26 cellular contexts compared by ENCODE assay signal in genomic region chr17:14803781-14804180, GRCh38.
DNase-seq lines count a peak whose midpoint lies in the region; ATAC-seq, FAIRE-seq and TF ChIP-seq lines count a peak whose summit lies in the region.
"Had no signal": no experiment of that assay in that cellular context is flagged by ENCODE, and none has a peak within 500 bp of the region (broad histone marks: within the 10 kb centered on the region; RNA-seq: fewer than 3 reads in every experiment).

No MANE protein-coding gene starts in this region.

- H3K4ac ChIP-seq in H1 (replicated peaks; ENCODE audit: insufficient read length, low read depth, low read length), result no peak overlapping the region

- no peaks in the 10 kb centered on the region for H3K79me1 ChIP-seq in H1 (ENCODE audit: low read depth, low read length)

- no peak overlapping the region for H2BK120ac ChIP-seq in H1 (replicated peaks; ENCODE audit: low read depth, low read length)

- H3K23ac ChIP-seq in H1 (ENCODE audit: insufficient read length), result no peak overlapping the region

- H3K36me3 ChIP-seq in H1 (ENCODE audit: control insufficient read depth in 2 of 4, insufficient read depth in 4 of 4, low read length in 3 of 4) (no peaks in the 10 kb centered on the region), osteoblast (ENCODE audit: insufficient read depth, low read length) (no peaks in the 10 kb centered on the region), testis (ENCODE audit: low read depth, missing control alignments) (no peaks in the 10 kb centered on the region), kidney (ENCODE audit: control insufficient read depth in 1 of 2, insufficient read depth in 2 of 2, low read length in 2 of 2) (no peaks in the 10 kb centered on the region)
- H3K36me3 ChIP-seq: heart right ventricle, lower lobe of right lung, prostate gland, thoracic aorta had no signal

- H3K79me2 ChIP-seq in H1 (ENCODE audit: control insufficient read depth in 1 of 2, insufficient read depth in 2 of 2, low read length in 2 of 2) (no peaks in the 10 kb centered on the region), osteoblast (ENCODE audit: insufficient read depth, low read length) (no peaks in the 10 kb centered on the region)

- H3K56ac ChIP-seq in H1 (replicated peaks; ENCODE audit: insufficient read length, low read depth, low read length), result no peak overlapping the region

- no peak for ATAC-seq in GM21825 (IDR thresholded peaks at IDR 0.05; ENCODE audit: unreplicated experiment)
- ATAC-seq: activated naive CD8-positive, alpha-beta T cell treated with anti-CD3 and anti-CD28 coated beads, Interleukin-2, amount 50 U/mL, for 24 hours; HCT116; heart right ventricle; lower lobe of right lung; naive thymus-derived CD4-positive, alpha-beta T cell; SK-N-SH treated with all-trans-retinoic acid at 6 μM for 48 hours; WTC11 had no signal

- intact Hi-C loops in testis (cut with DNase I; ENCODE audit: low total_unique reads) (no loop called here), kidney (cut with DNase I) (no loop called here)

- no peaks in the 10 kb centered on the region for H3K27me3 ChIP-seq in H1 (replicated peaks in 1 of 4; ENCODE audit: control insufficient read depth in 3 of 4, extremely low read depth in 1 of 4, insufficient read depth in 3 of 4, low read length in 3 of 4)
- H3K27me3 ChIP-seq in osteoblast (ENCODE audit: insufficient read depth, low read length), result no peaks in the 10 kb centered on the region
- H3K27me3 ChIP-seq in testis, result no peaks in the 10 kb centered on the region
- H3K27me3 ChIP-seq: heart right ventricle had no signal

- CTCF ChIA-PET in H1 (lab: Charles Lee; ENCODE audit: partially characterized antibody), result interaction anchor here (0.6 to 3.1 kb wide), 5 partner anchors 9 to 502 kb away, joined by 3 to 15 read pairs (median 4); partner anchors contain the start of gene HS3ST3B1

- H3K27ac ChIP-seq in H1 (ENCODE audit: low read depth, low read length) (no peak overlapping the region), osteoblast (ENCODE audit: low read depth, low read length) (peak overlapping the region; percentile 33), testis (no peak overlapping the region), kidney (ENCODE audit: low read depth in 2 of 2, low read length in 2 of 2) (no peak overlapping the region)
- H3K27ac ChIP-seq: heart right ventricle, lower lobe of right lung, prostate gland, thoracic aorta had no signal

- H2BK15ac ChIP-seq in H1 (ENCODE audit: low read length), result no peak overlapping the region

- peak; percentile 29 for DNase-seq in EH (ENCODE audit: low read depth)
- no peak for DNase-seq in H1 (ENCODE audit: low read depth in 1 of 2, low spot score in 2 of 2)
- peak; percentile 11 for DNase-seq in left kidney (ENCODE audit: low read depth, low spot score)
- no peak for DNase-seq in osteoblast (ENCODE audit: insufficient read length, low spot score, missing footprints)
- DNase-seq in testis, result no peak
- no peak for DNase-seq in T-helper 1 cell
- no peak for DNase-seq in kidney
- DNase-seq: activated CD4-positive, alpha-beta T cell treated with anti-CD3 and anti-CD28 coated beads, Interleukin-2, amount 50 U/mL, for 4 hours; activated gamma-delta T cell; activated naive CD8-positive, alpha-beta T cell treated with anti-CD3 and anti-CD28 coated beads, Interleukin-2, amount 50 U/mL, for 24 hours; CD4-positive, alpha-beta T cell; heart right ventricle; Karpas-422; lower lobe of right lung; naive thymus-derived CD4-positive, alpha-beta T cell; NCI-H2029; NCI-H2227 treated with DMSO at 0.1 percent for 48 hours; NCI-H748 treated with DMSO at 0.1 percent for 48 hours; stimulated activated CD4-positive, alpha-beta T cell treated with anti-CD3 and anti-CD28 coated beads, Interleukin-1b, Interleukin-23, amount 100 ng/mL, for 48 hours had no signal

- H3K23me2 ChIP-seq in H1 (ENCODE audit: low read depth, low read length), result no peaks in the 10 kb centered on the region

- no peak overlapping the region for H3K18ac ChIP-seq in H1 (ENCODE audit: extremely low read depth, low read length)

- no peak overlapping the region for H2BK12ac ChIP-seq in H1 (ENCODE audit: low read depth, low read length)

- TF ChIP-seq CTCF in H1 (IDR thresholded peaks at IDR 0.05; ENCODE audit: control extremely low read depth in 1 of 3, insufficient read depth in 1 of 3, low read depth in 1 of 3, low read length in 3 of 3) (no peak), osteoblast (IDR thresholded peaks at IDR 0.05; ENCODE audit: extremely low read depth, low read depth, low read length) (no peak), testis (IDR thresholded peaks at IDR 0.05) (no peak), kidney (IDR thresholded peaks at IDR 0.05; ENCODE audit: borderline replicate concordance, extremely low read depth, insufficient read depth) (no peak)

- no peak for TF ChIP-seq RAD21 in H1 (IDR thresholded peaks at IDR 0.05 in 1 of 2, conservative IDR thresholded peaks at IDR 0.05 in 1 of 2; ENCODE audit: low read depth in 2 of 2, low read length in 2 of 2)

- no peak overlapping the region for H2BK5ac ChIP-seq in H1 (ENCODE audit: low read depth, low read length)

- FAIRE-seq in H1 (lab: Jason Lieb, UNC), result no peak
- FAIRE-seq in kidney (lab: Jason Lieb, UNC), result no peak
- FAIRE-seq: colon had no signal

- H4K5ac ChIP-seq in H1 (ENCODE audit: insufficient read length, low read depth, low read length), result no peak overlapping the region

- no peak overlapping the region for H4K8ac ChIP-seq in H1 (ENCODE audit: extremely low read depth, insufficient read depth, low read length)

- TF ChIP-seq EP300 in H1 (IDR thresholded peaks at IDR 0.05; ENCODE audit: borderline replicate concordance in 1 of 2, low read depth in 2 of 2, low read length in 2 of 2), result no peak

- POLR2A ChIA-PET in H1 (lab: Charles Lee; ENCODE audit: partially characterized antibody), result no interaction called here

- H3K9ac ChIP-seq in H1 (replicated peaks in 1 of 4; ENCODE audit: extremely low read depth in 1 of 4, low read depth in 3 of 4, low read length in 3 of 4) (no peak overlapping the region), kidney (ENCODE audit: low read length in 2 of 2) (no peak overlapping the region)

- H3K4me2 ChIP-seq in H1 (ENCODE audit: insufficient read depth in 1 of 2, low read depth in 2 of 2, low read length in 2 of 2) (no peak overlapping the region), osteoblast (ENCODE audit: insufficient read depth, low read length) (peak overlapping the region; percentile 25)

- H4K20me1 ChIP-seq in H1 (replicated peaks in 1 of 2; ENCODE audit: control insufficient read depth in 1 of 2, insufficient read depth in 2 of 2, low read length in 2 of 2) (no peaks in the 10 kb centered on the region), osteoblast (ENCODE audit: insufficient read depth, low read length) (no peaks in the 10 kb centered on the region)

- no peak overlapping the region for H2AK5ac ChIP-seq in H1 (ENCODE audit: low read depth, low read length)

- H3K4me3 ChIP-seq in H1 (ENCODE audit: extremely low read depth in 1 of 4, insufficient read depth in 2 of 4, low read depth in 3 of 4, low read length in 4 of 4) (no peak overlapping the region), osteoblast (ENCODE audit: insufficient read depth, low read length) (peak overlapping the region; percentile 8), testis (no peak overlapping the region), kidney (ENCODE audit: low read length in 2 of 2) (no peak overlapping the region)
- H3K4me3 ChIP-seq: heart right ventricle, lower lobe of right lung, prostate gland, thoracic aorta had no signal

- H2AFZ ChIP-seq in H1 (ENCODE audit: low read length) (peak overlapping the region; percentile 13; the same call in 1 of the 2 replicates), osteoblast (ENCODE audit: low read length) (peak overlapping the region; percentile 77)

- WGBS in H1 (ENCODE audit: extremely low coverage in 1 of 2, insufficient coverage in 1 of 2, insufficient read length in 1 of 2, insufficient replicate concordance in 2 of 2, low coverage in 1 of 2, low lambda C conversion rate in 2 of 2, missing lambda C conversion rate in 1 of 2), 2 experiments, result 94% methylated on average over 2 of the region's 2 CpGs; no CpG with 5 or more reads in 1 of the 2 experiments
- 32 to 43% methylated on average over 2 of the region's 2 CpGs for WGBS in testis, 2 donors

- H4K91ac ChIP-seq in H1 (replicated peaks; ENCODE audit: insufficient read length, low read length), result no peak overlapping the region

- TF ChIP-seq POLR2A in H1 (IDR thresholded peaks at IDR 0.05; ENCODE audit: control extremely low read depth in 1 of 2, low read depth in 2 of 2, low read length in 2 of 2), result no peak
- TF ChIP-seq POLR2A in testis (IDR thresholded peaks at IDR 0.05), result no peak

- H3K14ac ChIP-seq in H1 (ENCODE audit: insufficient read length), result no peak overlapping the region

- no peak overlapping the region for H2BK20ac ChIP-seq in H1 (ENCODE audit: low read length)

- H3K4me1 ChIP-seq in H1 (replicated peaks in 1 of 4; ENCODE audit: control insufficient read depth in 3 of 4, insufficient read depth in 4 of 4, low read length in 3 of 4) (no peaks in the 10 kb centered on the region), osteoblast (ENCODE audit: insufficient read depth, low read length) (peaks cover 10% of the 10 kb centered on the region), testis (no peaks in the 10 kb centered on the region), kidney (ENCODE audit: control insufficient read depth in 1 of 2, insufficient read depth in 1 of 2, low read depth in 1 of 2, low read length in 2 of 2) (no peaks in the 10 kb centered on the region)
- H3K4me1 ChIP-seq: heart right ventricle, lower lobe of right lung, prostate gland had no signal

- no peaks in the 10 kb centered on the region for H3K9me3 ChIP-seq in H1 (ENCODE audit: insufficient read depth in 2 of 2, low read depth in 1 of 2, low read length in 1 of 2)
- H3K9me3 ChIP-seq in osteoblast (ENCODE audit: low read depth, low read length), result peaks cover 3% of the 10 kb centered on the region
- H3K9me3 ChIP-seq in testis, result no peaks in the 10 kb centered on the region
- H3K9me3 ChIP-seq in kidney (ENCODE audit: control insufficient read depth in 1 of 2, low read length in 2 of 2), result peaks cover 4 to 7% of the 10 kb centered on the region in 2 donors
- H3K9me3 ChIP-seq: lower lobe of right lung, prostate gland, thoracic aorta had no signal

TF ChIP-seq in H1, 55 proteins besides CTCF, POLR2A, EP300 and RAD21 (continues in another document):
- no peak for TF ChIP-seq EZH2 (IDR thresholded peaks at IDR 0.05; ENCODE audit: low read depth, low read length, severe bottlenecking)
- no peak for TF ChIP-seq CBX5 (IDR thresholded peaks at IDR 0.05; ENCODE audit: low read depth, low read length)
- no peak for TF ChIP-seq BRCA1 (IDR thresholded peaks at IDR 0.05; ENCODE audit: low read depth, low read length)
- TF ChIP-seq PHF8 (conservative IDR thresholded peaks at IDR 0.05; ENCODE audit: low read depth, low read length), result no peak
- no peak for TF ChIP-seq SIN3A (conservative IDR thresholded peaks at IDR 0.05 in 1 of 2, IDR thresholded peaks at IDR 0.05 in 1 of 2; ENCODE audit: low read depth in 1 of 2, low read length in 2 of 2)
- TF ChIP-seq RBBP5 (IDR thresholded peaks at IDR 0.05; ENCODE audit: borderline replicate concordance, low read depth, low read length), result no peak
- no peak for TF ChIP-seq SAP30 (IDR thresholded peaks at IDR 0.05; ENCODE audit: insufficient read depth, insufficient replicate concordance, low read length)
- no peak for TF ChIP-seq SRF (IDR thresholded peaks at IDR 0.05; ENCODE audit: low read depth, low read length)

Comparison
In these comparisons a context has a peak if more than half of its experiments do, and no peak if none do; other contexts are left out.
1. DNase-seq: peak in EH (single experiment) and left kidney (single experiment); none in H1 (0 of 2), osteoblast (single experiment), testis (single experiment), T-helper 1 cell (0 of 5) and kidney (single experiment).